Comparison of ENCODE assay signal across 1 cellular context in genomic region chr4:185830263-185830994, GRCh38.
A peak's percentile ranks its signal among the peaks of the same experiment; 100 is the strongest.
TF ChIP-seq lines count a peak whose summit lies in the region.

No MANE protein-coding gene starts in this region.

TF ChIP-seq in liver, 16 proteins besides CTCF, POLR2A, EP300 and RAD21 (continued from another document):
- TF ChIP-seq REST (IDR thresholded peaks at IDR 0.05): no peak
- TF ChIP-seq JUND (IDR thresholded peaks at IDR 0.05): peak in 1 of 2 donors; percentile 27
- no peak for TF ChIP-seq FOXA1 (IDR thresholded peaks at IDR 0.05)
- peak; percentile 42 for TF ChIP-seq YY1 (IDR thresholded peaks at IDR 0.05)
- no peak for TF ChIP-seq GABPA (IDR thresholded peaks at IDR 0.05 in 1 of 2, conservative IDR thresholded peaks at IDR 0.05 in 1 of 2)
- TF ChIP-seq SP1 (IDR thresholded peaks at IDR 0.05): no peak
- TF ChIP-seq ZBTB33 (IDR thresholded peaks at IDR 0.05): no peak
- TF ChIP-seq NR2F2 (IDR thresholded peaks at IDR 0.05): no peak
- no peak for TF ChIP-seq ATF3 (IDR thresholded peaks at IDR 0.05)
